ENCODE assay signal across 9 cellular contexts in genomic region chr10:79274279-79275104, GRCh38.
DNase-seq lines count a peak whose midpoint lies in the region; ATAC-seq and TF ChIP-seq lines count a peak whose summit lies in the region.
"Had no signal": no experiment of that assay in that cellular context is flagged by ENCODE, and none has a peak within 500 bp of the region (broad histone marks: within the 10 kb centered on the region; RNA-seq: fewer than 3 reads in every experiment).

No MANE protein-coding gene starts in this region.

- H3K27ac Mint-ChIP-seq in CD8-positive, alpha-beta memory T cell, result peak overlapping the region in 2 of 8 donors; percentile 45 to 72

- H3K4me1 Mint-ChIP-seq in CD8-positive, alpha-beta memory T cell, result peaks cover 8 to 16% (median 11%) of the 10 kb centered on the region in 3 donors

- H3K36me3 Mint-ChIP-seq in CD8-positive, alpha-beta memory T cell, result peaks cover 0 to 21% (median 2%) of the 10 kb centered on the region in 3 donors

- no peak overlapping the region for H3K9ac ChIP-seq in BLaER1

- ATAC-seq in omental fat pad (ENCODE audit: low FRiP score), result peak; percentile 48

- TF ChIP-seq CTCF in RWPE1 (conservative IDR thresholded peaks at IDR 0.05; ENCODE audit: low read depth) (no peak), fibroblast of villous mesenchyme (IDR thresholded peaks at IDR 0.05; ENCODE audit: insufficient read depth, low read depth, low read length) (no peak), omental fat pad (IDR thresholded peaks at IDR 0.05) (no peak)

- H3K27ac ChIP-seq in BLaER1, result peak overlapping the region; percentile 51; the same call in 1 of the 2 replicates
- peak overlapping the region; percentile 73 for H3K27ac ChIP-seq in RWPE1
- no peak overlapping the region for H3K27ac ChIP-seq in CD8-positive, alpha-beta memory T cell (ENCODE audit: low read depth, low read length)

- peaks cover 85% of the 10 kb centered on the region for H3K36me3 ChIP-seq in BLaER1
- H3K36me3 ChIP-seq in CD8-positive, alpha-beta memory T cell (ENCODE audit: insufficient read depth, low read length), result no peaks in the 10 kb centered on the region

- peaks cover 87% of the 10 kb centered on the region for H4K20me1 ChIP-seq in BLaER1

- CTCF ChIA-PET in RWPE1 (lab: Yijun Ruan, JAX), result no interaction called here
- CTCF ChIA-PET in CD8-positive, alpha-beta memory T cell (lab: Charles Lee), result interaction anchor here (0.9 kb wide), 1 partner anchor 35 kb away, joined by 3 read pairs; no protein-coding TSS in a partner anchor

- H3K4me3 ChIP-seq in BLaER1, result no peak overlapping the region
- H3K4me3 ChIP-seq in fibroblast of villous mesenchyme (ENCODE audit: low read depth, low read length), result no peak overlapping the region
- no peak overlapping the region for H3K4me3 ChIP-seq in CD8-positive, alpha-beta memory T cell (ENCODE audit: low read length)

- no peaks in the 10 kb centered on the region for H3K9me3 Mint-ChIP-seq in CD8-positive, alpha-beta memory T cell

- POLR2A ChIA-PET in RWPE1 (lab: Yijun Ruan, JAX; ENCODE audit: low non-redundant PET), result no interaction called here
- POLR2A ChIA-PET in CD8-positive, alpha-beta memory T cell (lab: Charles Lee), result interaction anchor here (0.5 kb wide), 1 partner anchor 154 kb away, joined by 5 read pairs; no protein-coding TSS in a partner anchor

- no peak overlapping the region for H3K4me3 Mint-ChIP-seq in CD8-positive, alpha-beta memory T cell

- no peak overlapping the region for H3K4me2 ChIP-seq in BLaER1

- no peaks in the 10 kb centered on the region for H3K27me3 ChIP-seq in BLaER1
- no peaks in the 10 kb centered on the region for H3K27me3 ChIP-seq in CD8-positive, alpha-beta memory T cell (ENCODE audit: insufficient read depth, low read length, poor library complexity, severe bottlenecking)

- H3K9me3 ChIP-seq in BLaER1, result peaks cover 9% of the 10 kb centered on the region; the same call in 1 of the 2 replicates
- H3K9me3 ChIP-seq in CD8-positive, alpha-beta memory T cell (ENCODE audit: low read length), result no peaks in the 10 kb centered on the region

- peaks cover 61% of the 10 kb centered on the region for H3K4me1 ChIP-seq in BLaER1
- H3K4me1 ChIP-seq in CD8-positive, alpha-beta memory T cell (ENCODE audit: insufficient read depth, low read length), result no peaks in the 10 kb centered on the region

- DNase-seq in RWPE1 (ENCODE audit: low spot score) (no peak), fibroblast of villous mesenchyme (ENCODE audit: low read depth) (peak; percentile 92), omental fat pad (ENCODE audit: low spot score) (no peak), NCI-H510A (lab: John Stamatoyannopoulos, UW) (no peak), NCI-H69 (lab: John Stamatoyannopoulos, UW) (no peak)
- no peak for DNase-seq in stimulated activated CD4-positive, alpha-beta T cell treated with anti-CD3 and anti-CD28 coated beads, Interleukin-1b, Interleukin-23, amount 100 ng/mL, for 48 hours
- no peak for DNase-seq in CD8-positive, alpha-beta memory T cell
- DNase-seq: small intestine had no signal

- H3K27me3 Mint-ChIP-seq in CD8-positive, alpha-beta memory T cell, result no peaks in the 10 kb centered on the region
